13 cellular contexts compared by ENCODE assay signal in the genomic region with DNA sequence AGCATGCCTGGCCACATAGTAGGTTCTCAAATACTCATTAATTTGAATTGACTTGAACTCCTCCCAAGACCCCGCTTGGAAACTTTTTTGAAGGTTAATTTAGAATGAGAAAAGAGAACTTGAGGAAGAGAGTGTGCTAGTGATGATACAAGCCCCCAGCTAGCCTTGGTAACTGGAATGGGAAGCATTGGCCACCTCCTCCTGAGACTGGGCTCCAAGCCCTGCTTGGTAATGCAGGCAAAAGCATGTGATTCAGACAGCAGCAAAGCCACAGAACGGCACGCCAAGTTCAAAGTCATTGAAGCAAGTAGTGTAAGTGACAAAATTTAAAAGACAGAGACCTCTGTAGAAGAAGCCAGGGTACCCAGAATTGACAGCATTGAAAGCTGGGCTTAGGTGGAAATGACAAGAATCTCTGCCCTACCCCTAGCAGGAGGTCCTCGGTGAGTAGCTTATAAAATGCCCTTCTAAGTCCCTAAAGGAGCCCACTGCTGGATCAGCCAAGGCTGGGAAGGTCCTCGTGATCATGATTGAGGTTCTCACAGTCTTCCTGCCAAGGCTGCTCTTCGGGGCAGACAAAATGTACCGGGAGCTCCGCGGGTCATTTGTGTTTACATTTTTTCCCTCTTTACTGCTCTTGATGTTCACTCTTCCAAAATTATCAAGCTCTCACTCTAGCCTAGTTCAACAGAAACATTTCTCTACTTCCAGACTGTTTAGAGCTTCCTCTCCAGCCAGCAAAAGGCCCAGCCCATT.
DNase-seq lines count a peak whose midpoint lies in the region; ATAC-seq and TF ChIP-seq lines count a peak whose summit lies in the region.
"Had no signal": no experiment of that assay in that cellular context is flagged by ENCODE, and none has a peak within 500 bp of the region (broad histone marks: within the 10 kb centered on the region; RNA-seq: fewer than 3 reads in every experiment).

No MANE protein-coding gene starts in this region.

- intact Hi-C loops in Right ventricle myocardium superior (cut with DNase I) = no loop called here

- peak; percentile 42 for ATAC-seq in Right ventricle myocardium superior (ENCODE audit: poor library complexity)
- ATAC-seq in GM18519 (IDR thresholded peaks at IDR 0.05; ENCODE audit: low FRiP score, unreplicated experiment) = no peak
- no peak for ATAC-seq in omental fat pad (ENCODE audit: low FRiP score)
- ATAC-seq: left colon, pancreas had no signal

- DNase-seq in C1 segment of cervical spinal cord (lab: John Stamatoyannopoulos, UW) (peak in 10 of 14 donors; percentile 7 to 89 (median 44)), astrocyte of the cerebellum (ENCODE audit: low read depth) (peak; percentile 85), Right ventricle myocardium superior (peak; percentile 50), retina (peak; percentile 15), iPS-NIHi7 (ENCODE audit: extremely low spot score) (no peak), omental fat pad (ENCODE audit: low spot score) (no peak), NCI-H510A treated with DMSO at 0.1 percent for 48 hours (lab: John Stamatoyannopoulos, UW) (no peak)
- DNase-seq: activated CD8-positive, alpha-beta memory T cell treated with anti-CD3 and anti-CD28 coated beads, Interleukin-2, amount 50 U/mL, for 48 hours; left colon; NCI-H2081 treated with DMSO at 0.1 percent for 48 hours; pancreas; stimulated activated CD4-positive, alpha-beta T cell treated with anti-CD3 and anti-CD28 coated beads, Interleukin-4, amount 100 ng/mL, for 1 hour had no signal

- TF ChIP-seq CTCF in astrocyte of the cerebellum (IDR thresholded peaks at IDR 0.05; ENCODE audit: low read depth, low read length, missing control alignments) = no peak
- TF ChIP-seq CTCF in omental fat pad (IDR thresholded peaks at IDR 0.05) = no peak

- in situ Hi-C loops in astrocyte of the cerebellum (cut with HindIII; ENCODE audit: low sequenced_read_pairs) = no loop called here

- no peak overlapping the region for H3K4me3 ChIP-seq in astrocyte of the cerebellum (ENCODE audit: low read depth, low read length)
- H3K4me3 ChIP-seq: pancreas had no signal

Comparison
In these comparisons a context has a peak if more than half of its experiments do, and no peak if none do; other contexts are left out.
1. DNase-seq: peak in C1 segment of cervical spinal cord (10 of 14), astrocyte of the cerebellum (single experiment), Right ventricle myocardium superior (single experiment) and retina (single experiment); none in iPS-NIHi7 (single experiment), omental fat pad (single experiment) and NCI-H510A treated with DMSO at 0.1 percent for 48 hours (single experiment).